In the genomic region with DNA sequence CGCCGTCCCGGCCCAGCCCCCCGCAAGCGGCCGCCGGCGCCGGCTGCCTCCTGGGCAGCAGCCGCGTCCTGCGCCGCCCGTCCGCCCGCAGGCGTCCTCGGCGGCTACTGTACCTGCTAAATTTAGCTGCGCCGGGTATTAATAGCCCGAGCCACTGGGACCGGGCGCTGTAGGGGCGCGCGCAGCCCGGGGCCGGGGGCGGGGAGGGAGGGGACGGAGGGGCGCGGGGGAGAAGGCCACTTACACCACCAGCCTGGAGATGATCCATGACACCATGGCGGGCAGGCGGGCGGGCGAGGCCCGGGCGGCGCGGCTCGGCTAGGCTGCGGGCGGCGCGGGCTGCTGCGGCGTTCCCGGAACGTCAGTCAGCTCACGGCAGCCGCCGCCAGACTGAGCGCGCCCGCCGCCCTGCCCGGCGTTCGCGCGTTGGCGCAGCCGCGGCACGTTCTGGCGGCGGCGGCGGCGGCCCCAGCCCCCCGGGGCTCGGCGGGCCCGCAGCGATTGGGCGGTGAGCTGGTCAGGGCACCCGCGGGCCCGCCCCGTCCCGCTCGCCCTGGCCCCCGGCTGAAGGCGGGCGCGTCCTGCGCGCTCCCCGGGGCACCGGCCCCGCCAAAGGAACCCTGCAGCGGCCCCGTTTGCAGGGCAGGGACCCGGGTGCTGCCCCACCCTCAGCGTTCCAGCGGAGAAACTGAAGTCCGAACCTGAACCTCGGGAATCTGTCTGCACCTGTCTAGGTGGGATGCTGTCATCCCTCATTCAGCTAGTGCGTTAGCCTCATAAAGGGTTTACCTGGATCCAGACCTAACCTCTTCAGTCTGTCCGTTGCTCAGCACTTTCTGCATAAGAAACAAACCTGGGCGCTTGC, we compare ENCODE assay signal across 9 cellular contexts. TPM values are rescaled to one million over a fixed set of nuclear protein-coding genes. Genes with fewer than 3 reads are reported as not detected.
DNase-seq lines count a peak whose midpoint lies in the region; ATAC-seq, FAIRE-seq and TF ChIP-seq lines count a peak whose summit lies in the region.
"Had no signal": no experiment of that assay in that cellular context is flagged by ENCODE, and none has a peak within 500 bp of the region (broad histone marks: within the 10 kb centered on the region; RNA-seq: fewer than 3 reads in every experiment).

A gene with protein sequence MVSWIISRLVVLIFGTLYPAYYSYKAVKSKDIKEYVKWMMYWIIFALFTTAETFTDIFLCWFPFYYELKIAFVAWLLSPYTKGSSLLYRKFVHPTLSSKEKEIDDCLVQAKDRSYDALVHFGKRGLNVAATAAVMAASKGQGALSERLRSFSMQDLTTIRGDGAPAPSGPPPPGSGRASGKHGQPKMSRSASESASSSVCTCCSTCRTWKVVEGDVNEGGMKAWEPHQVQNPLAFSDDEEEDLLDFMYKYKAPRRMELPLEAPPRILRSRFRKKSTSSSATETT (minus strand): TSS at position 392 of the 865 bp plus-strand sequence. CDS start 116 bp downstream, at position 276.

- H3K36me3 Mint-ChIP-seq in WTC11, result peaks cover 5% of the 10 kb centered on the region; the same call in 1 of the 2 replicates

- no peak for TF ChIP-seq CTCF in WTC11 (IDR thresholded peaks at IDR 0.05)
- no peak for TF ChIP-seq CTCF in epithelial cell of proximal tubule (conservative IDR thresholded peaks at IDR 0.05; ENCODE audit: low read depth, low read length)

- peaks cover 5% of the 10 kb centered on the region; the same call in 1 of the 2 replicates for H3K4me1 ChIP-seq in HAP-1

- in situ Hi-C loops in HAP-1 (cut with MboI; ENCODE audit: low sequenced_read_pairs), result no loop called here

- ATAC-seq in WTC11 (peak; percentile 79), HG03196 (IDR thresholded peaks at IDR 0.05; ENCODE audit: unreplicated experiment) (no peak)

- DNase-seq in CD1c-positive myeloid dendritic cell (ENCODE audit: extremely low spot score) (peak; percentile 3), HAP-1 (ENCODE audit: low spot score in 2 of 2) (peak; percentile 8 to 58), WTC11 (ENCODE audit: low spot score) (peak; percentile 49), epithelial cell of proximal tubule (ENCODE audit: low read depth) (no peak), myocyte (ENCODE audit: low read depth) (peak; percentile 79), urothelium cell line (ENCODE audit: low spot score) (peak; percentile 71), GF-D8 (lab: John Stamatoyannopoulos, UW) (no peak)

- H3K4me1 Mint-ChIP-seq in WTC11, result peaks cover 14% of the 10 kb centered on the region

- no peaks in the 10 kb centered on the region; the same call in 1 of the 2 replicates for H3K9me3 ChIP-seq in HAP-1

- H3K36me3 ChIP-seq in HAP-1 (replicated peaks), result no peaks in the 10 kb centered on the region

- H3K27me3 Mint-ChIP-seq in WTC11 (ENCODE audit: low read depth), result peaks cover 74% of the 10 kb centered on the region

- no peak for FAIRE-seq in urothelium cell line (lab: Jason Lieb, UNC)
- FAIRE-seq: islet of Langerhans had no signal

- H3K4me3 ChIP-seq in HAP-1, result peak within 1 kb of the TSS; percentile 41
- H3K4me3 ChIP-seq in epithelial cell of proximal tubule (ENCODE audit: low read depth, low read length), result peak within 1 kb of the TSS; percentile 48

- CTCF ChIA-PET in WTC11 (lab: Charles Lee), result interaction anchor here (0.9 to 3.1 kb wide), 4 partner anchors 35 to 116 kb away, joined by 3 to 14 read pairs (median 6); no protein-coding TSS in a partner anchor

- H3K9me3 Mint-ChIP-seq in WTC11, result peaks cover 17% of the 10 kb centered on the region

- H3K27ac Mint-ChIP-seq in WTC11, result no peak within 1 kb of the TSS

- H3K4me3 Mint-ChIP-seq in WTC11, result peak within 1 kb of the TSS; percentile 84

- POLR2A ChIA-PET in WTC11 (lab: Charles Lee), result interaction anchor here (1.3 kb wide), 1 partner anchor 103 kb away, joined by 4 read pairs; a partner anchor contains a TSS

- 0 out of 2 replicates have a peak, but pooled peaks cover 3% of the 10 kb centered on the region for H3K27me3 ChIP-seq in HAP-1 (ENCODE audit: low read depth)

TF ChIP-seq in WTC11, 78 proteins besides CTCF, POLR2A, EP300 and RAD21 (continues in another document):
- TF ChIP-seq ZNF396 (CRISPR knock-in tag; IDR thresholded peaks at IDR 0.05; ENCODE audit: borderline replicate concordance) (no peak), RORB (CRISPR knock-in tag; IDR thresholded peaks at IDR 0.05) (no peak), ZNF219 (CRISPR knock-in tag; IDR thresholded peaks at IDR 0.05; ENCODE audit: borderline replicate concordance) (no peak), ETV6 (CRISPR knock-in tag; IDR thresholded peaks at IDR 0.05) (no peak)
- TF ChIP-seq, protein P1, sequence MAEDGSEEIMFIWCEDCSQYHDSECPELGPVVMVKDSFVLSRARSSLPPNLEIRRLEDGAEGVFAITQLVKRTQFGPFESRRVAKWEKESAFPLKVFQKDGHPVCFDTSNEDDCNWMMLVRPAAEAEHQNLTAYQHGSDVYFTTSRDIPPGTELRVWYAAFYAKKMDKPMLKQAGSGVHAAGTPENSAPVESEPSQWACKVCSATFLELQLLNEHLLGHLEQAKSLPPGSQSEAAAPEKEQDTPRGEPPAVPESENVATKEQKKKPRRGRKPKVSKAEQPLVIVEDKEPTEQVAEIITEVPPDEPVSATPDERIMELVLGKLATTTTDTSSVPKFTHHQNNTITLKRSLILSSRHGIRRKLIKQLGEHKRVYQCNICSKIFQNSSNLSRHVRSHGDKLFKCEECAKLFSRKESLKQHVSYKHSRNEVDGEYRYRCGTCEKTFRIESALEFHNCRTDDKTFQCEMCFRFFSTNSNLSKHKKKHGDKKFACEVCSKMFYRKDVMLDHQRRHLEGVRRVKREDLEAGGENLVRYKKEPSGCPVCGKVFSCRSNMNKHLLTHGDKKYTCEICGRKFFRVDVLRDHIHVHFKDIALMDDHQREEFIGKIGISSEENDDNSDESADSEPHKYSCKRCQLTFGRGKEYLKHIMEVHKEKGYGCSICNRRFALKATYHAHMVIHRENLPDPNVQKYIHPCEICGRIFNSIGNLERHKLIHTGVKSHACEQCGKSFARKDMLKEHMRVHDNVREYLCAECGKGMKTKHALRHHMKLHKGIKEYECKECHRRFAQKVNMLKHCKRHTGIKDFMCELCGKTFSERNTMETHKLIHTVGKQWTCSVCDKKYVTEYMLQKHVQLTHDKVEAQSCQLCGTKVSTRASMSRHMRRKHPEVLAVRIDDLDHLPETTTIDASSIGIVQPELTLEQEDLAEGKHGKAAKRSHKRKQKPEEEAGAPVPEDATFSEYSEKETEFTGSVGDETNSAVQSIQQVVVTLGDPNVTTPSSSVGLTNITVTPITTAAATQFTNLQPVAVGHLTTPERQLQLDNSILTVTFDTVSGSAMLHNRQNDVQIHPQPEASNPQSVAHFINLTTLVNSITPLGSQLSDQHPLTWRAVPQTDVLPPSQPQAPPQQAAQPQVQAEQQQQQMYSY (CRISPR knock-in tag; IDR thresholded peaks at IDR 0.05), result no peak
- TF ChIP-seq, protein P2, sequence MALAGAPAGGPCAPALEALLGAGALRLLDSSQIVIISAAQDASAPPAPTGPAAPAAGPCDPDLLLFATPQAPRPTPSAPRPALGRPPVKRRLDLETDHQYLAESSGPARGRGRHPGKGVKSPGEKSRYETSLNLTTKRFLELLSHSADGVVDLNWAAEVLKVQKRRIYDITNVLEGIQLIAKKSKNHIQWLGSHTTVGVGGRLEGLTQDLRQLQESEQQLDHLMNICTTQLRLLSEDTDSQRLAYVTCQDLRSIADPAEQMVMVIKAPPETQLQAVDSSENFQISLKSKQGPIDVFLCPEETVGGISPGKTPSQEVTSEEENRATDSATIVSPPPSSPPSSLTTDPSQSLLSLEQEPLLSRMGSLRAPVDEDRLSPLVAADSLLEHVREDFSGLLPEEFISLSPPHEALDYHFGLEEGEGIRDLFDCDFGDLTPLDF (CRISPR knock-in tag; IDR thresholded peaks at IDR 0.05), result no peak
- TF ChIP-seq, protein P3, sequence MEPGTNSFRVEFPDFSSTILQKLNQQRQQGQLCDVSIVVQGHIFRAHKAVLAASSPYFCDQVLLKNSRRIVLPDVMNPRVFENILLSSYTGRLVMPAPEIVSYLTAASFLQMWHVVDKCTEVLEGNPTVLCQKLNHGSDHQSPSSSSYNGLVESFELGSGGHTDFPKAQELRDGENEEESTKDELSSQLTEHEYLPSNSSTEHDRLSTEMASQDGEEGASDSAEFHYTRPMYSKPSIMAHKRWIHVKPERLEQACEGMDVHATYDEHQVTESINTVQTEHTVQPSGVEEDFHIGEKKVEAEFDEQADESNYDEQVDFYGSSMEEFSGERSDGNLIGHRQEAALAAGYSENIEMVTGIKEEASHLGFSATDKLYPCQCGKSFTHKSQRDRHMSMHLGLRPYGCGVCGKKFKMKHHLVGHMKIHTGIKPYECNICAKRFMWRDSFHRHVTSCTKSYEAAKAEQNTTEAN (CRISPR knock-in tag; IDR thresholded peaks at IDR 0.05), result no peak
- TF ChIP-seq, protein P4, sequence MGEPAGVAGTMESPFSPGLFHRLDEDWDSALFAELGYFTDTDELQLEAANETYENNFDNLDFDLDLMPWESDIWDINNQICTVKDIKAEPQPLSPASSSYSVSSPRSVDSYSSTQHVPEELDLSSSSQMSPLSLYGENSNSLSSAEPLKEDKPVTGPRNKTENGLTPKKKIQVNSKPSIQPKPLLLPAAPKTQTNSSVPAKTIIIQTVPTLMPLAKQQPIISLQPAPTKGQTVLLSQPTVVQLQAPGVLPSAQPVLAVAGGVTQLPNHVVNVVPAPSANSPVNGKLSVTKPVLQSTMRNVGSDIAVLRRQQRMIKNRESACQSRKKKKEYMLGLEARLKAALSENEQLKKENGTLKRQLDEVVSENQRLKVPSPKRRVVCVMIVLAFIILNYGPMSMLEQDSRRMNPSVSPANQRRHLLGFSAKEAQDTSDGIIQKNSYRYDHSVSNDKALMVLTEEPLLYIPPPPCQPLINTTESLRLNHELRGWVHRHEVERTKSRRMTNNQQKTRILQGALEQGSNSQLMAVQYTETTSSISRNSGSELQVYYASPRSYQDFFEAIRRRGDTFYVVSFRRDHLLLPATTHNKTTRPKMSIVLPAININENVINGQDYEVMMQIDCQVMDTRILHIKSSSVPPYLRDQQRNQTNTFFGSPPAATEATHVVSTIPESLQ (CRISPR knock-in tag; IDR thresholded peaks at IDR 0.05), result no peak

RNA-seq across cellular contexts. Expression of the gene that starts here (rescaled TPM):
- 0.53 to 1.9 TPM (median 0.89 TPM) in 3 replicates for total RNA-seq in WTC11 (2021)
- total RNA-seq in epithelial cell of proximal tubule, result 0.35 and 2.2 TPM in 2 replicates
- 67.8 and 90.1 TPM in 2 replicates for total RNA-seq in myocyte
- 23.3 TPM for polyA plus RNA-seq in myocyte (2012)

Comparison
In these comparisons a context has a peak if more than half of its experiments do, and no peak if none do; other contexts are left out.
1. RNA of the gene that starts here (total RNA-seq): 67.8 to 90.1 TPM in myocyte; 0.53 to 1.9 TPM in WTC11 and 0.35 to 2.2 TPM in epithelial cell of proximal tubule; every median in the first group is over 10 times any median in the second.
2. DNase-seq: peak in CD1c-positive myeloid dendritic cell (single experiment), HAP-1 (2 of 2), WTC11 (single experiment), myocyte (single experiment) and urothelium cell line (single experiment); none in epithelial cell of proximal tubule (single experiment) and GF-D8 (single experiment).